Comparison of ENCODE assay signal across 23 cellular contexts in the genomic region with DNA sequence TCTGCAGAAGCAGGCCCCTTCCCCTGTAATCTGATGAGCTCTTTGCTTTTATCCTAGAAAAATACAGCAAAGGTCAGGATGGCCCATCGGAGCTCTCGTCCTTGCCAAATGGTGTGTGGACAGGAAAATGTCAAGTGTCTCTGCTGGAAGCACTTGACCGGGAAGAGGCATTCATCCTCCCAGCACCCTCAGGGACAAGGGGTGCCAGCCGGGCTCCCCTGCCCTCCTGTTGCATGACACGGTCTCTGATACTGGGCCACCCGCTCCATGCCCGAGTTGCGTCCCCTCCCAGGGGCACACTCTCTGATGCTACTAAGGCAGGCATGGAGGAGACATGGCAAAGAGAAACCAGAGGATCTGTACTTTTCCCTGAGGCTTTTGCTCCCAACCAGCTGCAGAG.
"Had no signal": no experiment of that assay in that cellular context is flagged by ENCODE, and none has a peak within 500 bp of the region (broad histone marks: within the 10 kb centered on the region; RNA-seq: fewer than 3 reads in every experiment).

No MANE protein-coding gene starts in this region.

- H3K9me3 ChIP-seq: esophagus squamous epithelium, gastroesophageal sphincter, heart left ventricle, sigmoid colon, stomach, uterus had no signal

- H3K4me3 ChIP-seq: coronary artery, esophagus squamous epithelium, gastroesophageal sphincter, heart left ventricle, lung, neural progenitor cell, sigmoid colon, smooth muscle cell, stomach, uterus had no signal

- H3K4me1 ChIP-seq: uterus had no signal

- H3K4me2 ChIP-seq: neural progenitor cell, smooth muscle cell had no signal

- H2AFZ ChIP-seq: neural progenitor cell had no signal

- DNase-seq: activated naive CD4-positive, alpha-beta T cell treated with anti-CD3 and anti-CD28 coated beads for 36 hours; activated naive CD8-positive, alpha-beta T cell treated with anti-CD3 and anti-CD28 coated beads, Interleukin-2, amount 10 ng/mL, durations not matched to agents 7 days and 5 days; activated T-cell treated with anti-CD3 and anti-CD28 coated beads, Interleukin-2, amount 50 U/mL, for 4 hours; amniotic stem cell; cerebellar nuclear complex; endodermal cell; esophagus squamous epithelium; heart left ventricle; left colon; naive thymus-derived CD4-positive, alpha-beta T cell; sigmoid colon; stimulated activated CD4-positive, alpha-beta T cell treated with anti-CD3 and anti-CD28 coated beads, Interleukin-15, amount 100 ng/mL, for 24 hours; stomach; T-helper 9 cell; trophoblast cell; uterus had no signal

- H3K27ac ChIP-seq: coronary artery, esophagus squamous epithelium, gastroesophageal sphincter, heart left ventricle, neural progenitor cell, sigmoid colon, stomach, uterus had no signal

- H3K36me3 ChIP-seq: esophagus squamous epithelium, gastroesophageal sphincter, heart left ventricle, neural progenitor cell, sigmoid colon, stomach, uterus had no signal

- ATAC-seq: activated T-cell treated with anti-CD3 and anti-CD28 coated beads, Interleukin-2, amount 50 U/mL, for 4 hours; gastroesophageal sphincter; heart left ventricle; left colon; naive thymus-derived CD4-positive, alpha-beta T cell; stimulated activated memory B cell treated with anti-CD40 and anti-IgM and Interleukin-4, amounts not matched to agents 10 μg/mL and 1 μg/mL and 100 μg/mL, for 72 hours; WTC11 had no signal

- H3K27me3 ChIP-seq: gastroesophageal sphincter, neural progenitor cell, sigmoid colon, stomach, uterus had no signal
